8 cellular contexts compared by ENCODE assay signal in genomic region chr2:74472086-74472944, GRCh38. TPM values are rescaled to one million over a fixed set of nuclear protein-coding genes. Genes with fewer than 3 reads are reported as not detected.
A peak's percentile ranks its signal among the peaks of the same experiment; 100 is the strongest.
DNase-seq lines count a peak whose midpoint lies in the region; ATAC-seq lines count a peak whose summit lies in the region.

MRPL53 (minus strand) TSS chr2:74472680; CDS start chr2:74472660, 20 bp downstream.

- peak within 1 kb of the TSS; percentile 97 for H3K27ac ChIP-seq in cingulate gyrus (ENCODE audit: low read depth, low read length)

- DNase-seq in AML-193 (lab: John Stamatoyannopoulos, UW) (peak; percentile 82 to 83), NCI-H526 treated with DMSO at 0.1 percent for 48 hours (lab: John Stamatoyannopoulos, UW) (peak; percentile 71), left colon (peak; percentile 94 to 96)
- DNase-seq in activated CD4-positive, alpha-beta T cell treated with anti-CD3 and anti-CD28 coated beads for 48 hours = peak; percentile 97
- peak; percentile 96 for DNase-seq in stimulated activated CD4-positive, alpha-beta T cell treated with anti-CD3 and anti-CD28 coated beads, Interleukin-1b, Interleukin-23, amount 100 ng/mL, for 4 hours (ENCODE audit: low read depth in 2 of 2)

- intact Hi-C loops in left colon (cut with DNase I, micrococcal nuclease) = no loop called here

- ATAC-seq in GM19043 (IDR thresholded peaks at IDR 0.05; ENCODE audit: low read depth, unreplicated experiment) = peak; percentile 88
- ATAC-seq in HG03354 (IDR thresholded peaks at IDR 0.05; ENCODE audit: poor library complexity, severe bottlenecking, unreplicated experiment) = peak; percentile 95
- ATAC-seq in left colon = peak; percentile 89

RNA-seq across cellular contexts. Expression of gene MRPL53, which starts in this region (rescaled TPM):
- total RNA-seq in left colon = 10 to 100 TPM; 63.6 to 65.0 TPM

Comparison
In these comparisons a context has a peak if more than half of its experiments do, and no peak if none do; other contexts are left out.
1. Peak in every context shown above with its lines: DNase-seq, ATAC-seq and H3K27ac ChIP-seq.